8 cellular contexts compared by ENCODE assay signal in the genomic region with DNA sequence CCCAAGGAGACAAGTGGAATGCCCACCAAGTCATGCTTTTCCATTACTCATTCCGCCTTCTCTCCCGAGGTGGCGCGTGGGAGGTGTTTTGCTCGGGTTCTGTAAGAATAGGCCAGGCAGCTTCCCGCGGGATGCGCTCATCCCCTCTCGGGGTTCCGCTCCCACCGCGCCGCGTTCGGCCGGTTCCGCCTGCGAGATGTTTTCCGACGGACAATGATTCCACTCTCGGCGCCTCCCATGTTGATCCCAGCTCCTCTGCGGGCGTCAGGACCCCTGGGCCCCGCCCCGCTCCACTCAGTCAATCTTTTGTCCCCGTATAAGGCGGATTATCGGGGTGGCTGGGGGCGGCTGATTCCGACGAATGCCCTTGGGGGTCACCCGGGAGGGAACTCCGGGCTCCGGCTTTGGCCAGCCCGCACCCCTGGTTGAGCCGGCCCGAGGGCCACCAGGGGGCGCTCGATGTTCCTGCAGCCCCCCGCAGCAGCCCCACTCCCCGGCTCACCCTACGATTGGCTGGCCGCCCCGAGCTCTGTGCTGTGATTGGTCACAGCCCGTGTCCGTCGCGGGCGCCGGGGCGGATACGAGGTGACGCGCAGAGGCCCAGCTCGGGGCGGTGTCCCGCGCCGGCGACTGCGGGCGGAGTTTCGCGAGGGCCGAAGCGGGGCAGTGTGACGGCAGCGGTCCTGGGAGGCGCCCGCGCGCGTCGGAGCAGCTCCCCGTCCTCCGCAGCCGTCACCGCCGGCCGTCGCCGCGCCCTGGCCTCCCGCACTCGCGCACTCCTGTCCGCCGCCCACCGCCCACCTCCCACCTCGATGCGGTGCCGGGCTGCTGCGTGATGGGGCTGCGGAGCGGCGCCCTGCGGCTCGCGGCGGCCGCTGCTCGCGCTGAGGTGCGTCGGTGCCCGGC. TPM values are rescaled to one million over a fixed set of nuclear protein-coding genes. Genes with fewer than 3 reads are reported as not detected.
DNase-seq lines count a peak whose midpoint lies in the region; ATAC-seq and TF ChIP-seq lines count a peak whose summit lies in the region.

A gene with protein sequence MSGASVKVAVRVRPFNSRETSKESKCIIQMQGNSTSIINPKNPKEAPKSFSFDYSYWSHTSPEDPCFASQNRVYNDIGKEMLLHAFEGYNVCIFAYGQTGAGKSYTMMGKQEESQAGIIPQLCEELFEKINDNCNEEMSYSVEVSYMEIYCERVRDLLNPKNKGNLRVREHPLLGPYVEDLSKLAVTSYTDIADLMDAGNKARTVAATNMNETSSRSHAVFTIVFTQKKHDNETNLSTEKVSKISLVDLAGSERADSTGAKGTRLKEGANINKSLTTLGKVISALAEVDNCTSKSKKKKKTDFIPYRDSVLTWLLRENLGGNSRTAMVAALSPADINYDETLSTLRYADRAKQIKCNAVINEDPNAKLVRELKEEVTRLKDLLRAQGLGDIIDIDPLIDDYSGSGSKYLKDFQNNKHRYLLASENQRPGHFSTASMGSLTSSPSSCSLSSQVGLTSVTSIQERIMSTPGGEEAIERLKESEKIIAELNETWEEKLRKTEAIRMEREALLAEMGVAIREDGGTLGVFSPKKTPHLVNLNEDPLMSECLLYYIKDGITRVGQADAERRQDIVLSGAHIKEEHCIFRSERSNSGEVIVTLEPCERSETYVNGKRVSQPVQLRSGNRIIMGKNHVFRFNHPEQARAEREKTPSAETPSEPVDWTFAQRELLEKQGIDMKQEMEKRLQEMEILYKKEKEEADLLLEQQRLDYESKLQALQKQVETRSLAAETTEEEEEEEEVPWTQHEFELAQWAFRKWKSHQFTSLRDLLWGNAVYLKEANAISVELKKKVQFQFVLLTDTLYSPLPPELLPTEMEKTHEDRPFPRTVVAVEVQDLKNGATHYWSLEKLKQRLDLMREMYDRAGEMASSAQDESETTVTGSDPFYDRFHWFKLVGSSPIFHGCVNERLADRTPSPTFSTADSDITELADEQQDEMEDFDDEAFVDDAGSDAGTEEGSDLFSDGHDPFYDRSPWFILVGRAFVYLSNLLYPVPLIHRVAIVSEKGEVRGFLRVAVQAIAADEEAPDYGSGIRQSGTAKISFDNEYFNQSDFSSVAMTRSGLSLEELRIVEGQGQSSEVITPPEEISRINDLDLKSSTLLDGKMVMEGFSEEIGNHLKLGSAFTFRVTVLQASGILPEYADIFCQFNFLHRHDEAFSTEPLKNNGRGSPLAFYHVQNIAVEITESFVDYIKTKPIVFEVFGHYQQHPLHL (N-terminal part only) (plus strand): TSS at position 666 of the 906 bp plus-strand sequence. CDS start 21,759 bp downstream, outside the sequence.

- H3K4me3 Mint-ChIP-seq in nephron progenitor cell, result peak within 1 kb of the TSS; percentile 95
- H3K4me3 Mint-ChIP-seq in stimulated activated naive CD8-positive, alpha-beta T cell treated with anti-CD3 and anti-CD28 coated beads, Interleukin-15, amount 100 ng/mL, for 72 hours, result peak within 1 kb of the TSS; percentile 91 to 98

- peak; percentile 86 for TF ChIP-seq POLR2A in Raji (IDR thresholded peaks at IDR 0.05; ENCODE audit: insufficient read depth, low read depth, low read length)

- peak; percentile 97 for DNase-seq in ELR (ENCODE audit: low read depth)
- peak; percentile 94 for DNase-seq in H4 (ENCODE audit: low spot score)
- DNase-seq in LNCaP clone FGC (ENCODE audit: low read depth), result peak; percentile 87
- peak; percentile 95 for DNase-seq in activated effector memory CD4-positive, alpha-beta T cell treated with Interleukin-2 at 50 U/mL for 16 hours
- DNase-seq in fibroblast of the aortic adventitia (ENCODE audit: low read depth), result peak; percentile 97
- DNase-seq in nephron progenitor cell, result peak; percentile 99
- peak; percentile 97 for DNase-seq in stimulated activated naive CD8-positive, alpha-beta T cell treated with anti-CD3 and anti-CD28 coated beads, Interleukin-15, amount 100 ng/mL, for 72 hours

- H3K9me3 Mint-ChIP-seq in nephron progenitor cell, result no peaks in the 10 kb centered on the region
- H3K9me3 Mint-ChIP-seq in stimulated activated naive CD8-positive, alpha-beta T cell treated with anti-CD3 and anti-CD28 coated beads, Interleukin-15, amount 100 ng/mL, for 72 hours, result no peaks in the 10 kb centered on the region

- H3K36me3 Mint-ChIP-seq in nephron progenitor cell (ENCODE audit: low read depth), result no peaks in the 10 kb centered on the region

- H3K4me3 ChIP-seq in LNCaP clone FGC (ENCODE audit: low read depth, low read length) (peak within 1 kb of the TSS; percentile 99), fibroblast of the aortic adventitia (ENCODE audit: low read depth, low read length) (peak within 1 kb of the TSS; percentile 95)

- H3K27ac Mint-ChIP-seq in nephron progenitor cell, result peak within 1 kb of the TSS; percentile 92
- H3K27ac Mint-ChIP-seq in stimulated activated naive CD8-positive, alpha-beta T cell treated with anti-CD3 and anti-CD28 coated beads, Interleukin-15, amount 100 ng/mL, for 72 hours, result peak within 1 kb of the TSS; percentile 90 to 96

- ATAC-seq in stimulated activated naive CD8-positive, alpha-beta T cell treated with anti-CD3 and anti-CD28 coated beads, Interleukin-15, amount 100 ng/mL, for 72 hours, result peak; percentile 99

- H3K27me3 Mint-ChIP-seq in nephron progenitor cell (ENCODE audit: low read depth, poor library complexity), result peaks cover 8% of the 10 kb centered on the region
- H3K27me3 Mint-ChIP-seq in stimulated activated naive CD8-positive, alpha-beta T cell treated with anti-CD3 and anti-CD28 coated beads, Interleukin-15, amount 100 ng/mL, for 72 hours, result peaks cover 6% of the 10 kb centered on the region

- peaks cover 35% of the 10 kb centered on the region for H3K4me1 Mint-ChIP-seq in nephron progenitor cell
- H3K4me1 Mint-ChIP-seq in stimulated activated naive CD8-positive, alpha-beta T cell treated with anti-CD3 and anti-CD28 coated beads, Interleukin-15, amount 100 ng/mL, for 72 hours, result peaks cover 29% of the 10 kb centered on the region

- TF ChIP-seq CTCF in LNCaP clone FGC (IDR thresholded peaks at IDR 0.05; ENCODE audit: control insufficient read depth, extremely low read depth, insufficient read depth), result peak; percentile 79
- peak; percentile 91 for TF ChIP-seq CTCF in fibroblast of the aortic adventitia (IDR thresholded peaks at IDR 0.05; ENCODE audit: insufficient read depth, low read length)
- peak; percentile 97 for TF ChIP-seq CTCF in nephron progenitor cell (IDR thresholded peaks at IDR 0.05)

RNA-seq across cellular contexts. Expression of the gene that starts here (rescaled TPM):
- 11.4 and 13.6 TPM in 2 replicates for total RNA-seq in H4 (2014; rRNA removed; shearing (Covaris generic))
- total RNA-seq in fibroblast of the aortic adventitia (ENCODE audit: low replicate concordance), result 34.8 and 45.5 TPM in 2 replicates

Comparison
In these comparisons a context has a peak if more than half of its experiments do, and no peak if none do; other contexts are left out.
1. Peak in every context shown above with its lines: DNase-seq, ATAC-seq and H3K4me3 ChIP-seq.